ENCODE assay signal across 8 cellular contexts in genomic region chr19:47047272-47047930, GRCh38. TPM values are rescaled to one million over a fixed set of nuclear protein-coding genes. Genes with fewer than 3 reads are reported as not detected.
DNase-seq lines count a peak whose midpoint lies in the region; ATAC-seq and TF ChIP-seq lines count a peak whose summit lies in the region.

No MANE protein-coding gene starts in this region.

- TF ChIP-seq POLR2A in gastrocnemius medialis (IDR thresholded peaks at IDR 0.05), result no peak

- H3K9me3 ChIP-seq in gastrocnemius medialis, result no peaks in the 10 kb centered on the region

- no peaks in the 10 kb centered on the region for H3K36me3 ChIP-seq in gastrocnemius medialis

- TF ChIP-seq CTCF in GM12864 (IDR thresholded peaks at IDR 0.05; ENCODE audit: low read depth, low read length, missing control alignments), result no peak
- no peak for TF ChIP-seq CTCF in VCaP (conservative IDR thresholded peaks at IDR 0.05)
- no peak for TF ChIP-seq CTCF in foreskin fibroblast (IDR thresholded peaks at IDR 0.05; ENCODE audit: low read depth, low read length)
- TF ChIP-seq CTCF in gastrocnemius medialis (IDR thresholded peaks at IDR 0.05 in 4 of 5, conservative IDR thresholded peaks at IDR 0.05 in 1 of 5), result no peak

- ATAC-seq in gastrocnemius medialis (no peak), HG02571 (IDR thresholded peaks at IDR 0.05; ENCODE audit: unreplicated experiment) (no peak), left lobe of liver (no peak)

- H3K4me1 ChIP-seq in gastrocnemius medialis, result peaks cover 5 to 8% of the 10 kb centered on the region in 2 donors

- in situ Hi-C loops in gastrocnemius medialis (cut with MboI; ENCODE audit: low sequenced_read_pairs in 4 of 4), result no loop called here

- H3K27ac ChIP-seq in VCaP (peak overlapping the region; percentile 72), gastrocnemius medialis (peak overlapping the region; percentile 83 to 96 (median 92))

- no peaks in the 10 kb centered on the region for H3K27me3 ChIP-seq in gastrocnemius medialis

- intact Hi-C loops in gastrocnemius medialis (cut with DNase I; ENCODE audit: low total_unique reads), result no loop called here

- H3K4me3 ChIP-seq in GM12864 (ENCODE audit: low read depth, low read length), result peak overlapping the region; percentile 77
- peak overlapping the region; percentile 74 to 76 for H3K4me3 ChIP-seq in foreskin fibroblast (ENCODE audit: low read depth in 1 of 2, low read length in 2 of 2)
- peak overlapping the region; percentile 87 to 100 (median 94) for H3K4me3 ChIP-seq in gastrocnemius medialis

- DNase-seq in GM12864 (ENCODE audit: low read depth) (no peak), foreskin fibroblast (no peak), gastrocnemius medialis (no peak), left lobe of liver (ENCODE audit: low spot score) (no peak), kidney tubule cell (ENCODE audit: low spot score) (no peak)
- no peak for DNase-seq in NK-92 treated with Interleukin-12 subunit alpha and Interleukin-12 subunit beta, amount 100 ng/mL, for 24 hours (lab: John Stamatoyannopoulos, UW)

RNA-seq across cellular contexts. Expression of gene TMEM160, which starts 1.0 kb away (rescaled TPM):
- 10 to 100 TPM; 46.3 to 94.7 (median 71.5) TPM for total RNA-seq in gastrocnemius medialis
- total RNA-seq in left lobe of liver, result 19.2 TPM

RNA-seq across cellular contexts. Expression of gene NPAS1, which starts 27.8 kb away (rescaled TPM):
- 1 to 10 TPM in 1 of 4 donors, under 1 TPM in 1, not detected in 2; 0.61 to 1.1 TPM for total RNA-seq in gastrocnemius medialis
- 0.08 TPM for total RNA-seq in left lobe of liver
